ENCODE assay signal across 37 cellular contexts in the genomic region with DNA sequence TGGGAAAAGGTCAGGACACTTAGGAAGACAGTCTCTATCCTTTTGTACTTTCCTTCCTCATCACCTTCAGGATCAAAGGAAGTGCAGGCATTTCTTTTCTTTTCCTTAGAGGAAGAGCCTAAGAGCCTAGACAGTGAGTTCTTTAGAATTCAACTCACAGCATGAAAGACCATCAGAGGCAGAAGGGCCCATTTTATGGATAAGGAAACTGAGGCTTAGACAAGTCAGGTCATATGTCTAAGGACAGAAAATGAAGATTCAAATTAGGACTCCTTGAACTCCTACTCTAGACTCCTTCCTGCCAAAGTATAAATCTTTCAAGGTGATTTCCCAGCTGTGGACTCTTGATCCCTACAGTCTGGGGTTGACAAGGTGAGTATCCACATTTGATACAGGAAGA. TPM values are rescaled to one million over a fixed set of nuclear protein-coding genes. Genes with fewer than 3 reads are reported as not detected.
"Had no signal": no experiment of that assay in that cellular context is flagged by ENCODE, and none has a peak within 500 bp of the region (broad histone marks: within the 10 kb centered on the region; RNA-seq: fewer than 3 reads in every experiment).

No MANE protein-coding gene starts in this region.

- DNase-seq: Karpas-422, Kasumi-1, MG63, MM.1S, MV-4-11, NCI-H1048, NCI-H1092, NCI-H1092 treated with DMSO at 0.1 percent for 48 hours, NCI-H1105, NCI-H1105 treated with DMSO at 0.1 percent for 48 hours, NCI-H1417, NCI-H1417 treated with DMSO at 0.1 percent for 48 hours, NCI-H1436, NCI-H1436 treated with DMSO at 0.1 percent for 48 hours, NCI-H146, NCI-H1694, NCI-H1694 treated with DMSO at 0.1 percent for 48 hours, NCI-H187, NCI-H187 treated with DMSO at 0.1 percent for 48 hours, NCI-H1930, NCI-H2029, NCI-H2029 treated with DMSO at 0.1 percent for 48 hours, NCI-H2081, NCI-H2081 treated with DMSO at 0.1 percent for 48 hours, NCI-H2107, NCI-H2171, NCI-H2171 treated with DMSO at 0.1 percent for 48 hours, NCI-H2227 treated with DMSO at 0.1 percent for 48 hours, NCI-H226, NCI-H345, NCI-H446, NCI-H446 treated with DMSO at 0.1 percent for 48 hours, NCI-H510A, NCI-H510A treated with DMSO at 0.1 percent for 48 hours, NCI-H524 had no signal

- H3K9me3 ChIP-seq: MG63 had no signal

- H3K36me3 ChIP-seq: MG63 had no signal

- H3K4me3 ChIP-seq: MG63 had no signal

RNA-seq across cellular contexts. Expression of a gene that starts 20.8 kb away (rescaled TPM):
- total RNA-seq: NCI-H460 had no signal

RNA-seq across cellular contexts. Expression of a gene that starts 41.1 kb away (rescaled TPM):
- total RNA-seq: LHCN-M2, NCI-H460 had no signal
